8 cellular contexts compared by ENCODE assay signal in genomic region chr1:113073457-113073950, GRCh38. TPM values are rescaled to one million over a fixed set of nuclear protein-coding genes. Genes with fewer than 3 reads are reported as not detected.
DNase-seq lines count a peak whose midpoint lies in the region; ATAC-seq and TF ChIP-seq lines count a peak whose summit lies in the region.

No MANE protein-coding gene starts in this region.

- no peaks in the 10 kb centered on the region for H3K27me3 ChIP-seq in BLaER1

- H4K20me1 ChIP-seq in BLaER1 = peaks cover 45% of the 10 kb centered on the region

- H3K27ac ChIP-seq in BLaER1 = peak overlapping the region; percentile 88

- no peak for DNase-seq in T-helper 17 cell
- DNase-seq in fibroblast of peridontal ligament (ENCODE audit: extremely low read depth) = peak; percentile 51
- DNase-seq in neural crest cell (ENCODE audit: low read depth, low spot score) = no peak
- DNase-seq in stimulated activated CD4-positive, alpha-beta T cell treated with anti-CD3 and anti-CD28 coated beads, Interleukin-2, amount 100 ng/mL, for 48 hours = no peak
- no peak for DNase-seq in stimulated activated naive CD4-positive, alpha-beta T cell (lab: John Stamatoyannopoulos, UW)

- no peaks in the 10 kb centered on the region for H3K9me3 Mint-ChIP-seq in neural crest cell

- peak overlapping the region; percentile 80 for H3K4me2 ChIP-seq in BLaER1

- H3K4me1 Mint-ChIP-seq in T-helper 17 cell = peaks cover 22% of the 10 kb centered on the region
- H3K4me1 Mint-ChIP-seq in neural crest cell = peaks cover 32% of the 10 kb centered on the region

- H3K9ac ChIP-seq in BLaER1 = peak overlapping the region; percentile 94

- H3K4me3 ChIP-seq in BLaER1 = peak overlapping the region; percentile 95

- H3K27me3 Mint-ChIP-seq in T-helper 17 cell (no peaks in the 10 kb centered on the region), neural crest cell (ENCODE audit: low read depth) (no peaks in the 10 kb centered on the region)

- ATAC-seq in GM18867 (IDR thresholded peaks at IDR 0.05; ENCODE audit: unreplicated experiment) (peak; percentile 17), HG03097 (IDR thresholded peaks at IDR 0.05; ENCODE audit: low FRiP score, unreplicated experiment) (peak; percentile 18), T-helper 17 cell (no peak)

- H3K36me3 Mint-ChIP-seq in T-helper 17 cell (ENCODE audit: low read depth) (no peaks in the 10 kb centered on the region), neural crest cell (ENCODE audit: low read depth) (peaks cover 6% of the 10 kb centered on the region)

- peaks cover 24% of the 10 kb centered on the region for H3K36me3 ChIP-seq in BLaER1

- H3K27ac Mint-ChIP-seq in T-helper 17 cell = peak overlapping the region; percentile 99
- peak overlapping the region; percentile 97 for H3K27ac Mint-ChIP-seq in neural crest cell (ENCODE audit: unreplicated experiment)

- H3K4me1 ChIP-seq in BLaER1 = peaks cover 28% of the 10 kb centered on the region

- H3K9me3 ChIP-seq in BLaER1 = no peaks in the 10 kb centered on the region
- H3K9me3 ChIP-seq in T-helper 17 cell (ENCODE audit: control insufficient read depth, low read length, poor library complexity, severe bottlenecking) = no peaks in the 10 kb centered on the region

- H3K4me3 Mint-ChIP-seq in T-helper 17 cell (peak overlapping the region; percentile 99), neural crest cell (peak overlapping the region; percentile 95)

- peak; percentile 37 for TF ChIP-seq CTCF in neural crest cell (conservative IDR thresholded peaks at IDR 0.05)

RNA-seq across cellular contexts. Expression of gene LRIG2, which starts 0.5 kb away (rescaled TPM):
- total RNA-seq in T-helper 17 cell = 10 to 100 TPM; 20.2 to 23.1 TPM
- total RNA-seq in neural crest cell = 17.9 and 18.3 TPM in 2 replicates
